28 cellular contexts compared by ENCODE assay signal in the genomic region with DNA sequence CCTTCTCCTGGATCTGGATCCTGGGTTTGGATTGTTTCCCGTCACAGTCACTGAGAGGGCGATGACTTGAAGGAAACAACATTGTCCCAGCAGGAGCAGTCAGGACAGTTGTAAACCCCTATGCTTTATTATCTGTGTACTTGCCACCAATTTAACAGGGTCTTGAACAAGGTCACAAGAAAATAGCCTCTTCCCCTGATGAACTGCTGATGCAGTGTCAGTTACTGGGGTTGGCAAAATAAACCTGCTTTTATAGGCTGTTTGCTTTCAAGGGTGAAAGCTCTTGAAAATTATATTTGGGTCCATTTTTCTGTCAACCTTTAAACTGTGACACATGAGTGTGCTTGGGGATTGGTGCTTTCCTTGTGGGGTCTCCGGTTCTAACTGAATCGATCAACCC.
"Had no signal": no experiment of that assay in that cellular context is flagged by ENCODE, and none has a peak within 500 bp of the region (broad histone marks: within the 10 kb centered on the region; RNA-seq: fewer than 3 reads in every experiment).

No MANE protein-coding gene starts in this region.

- H3K36me3 Mint-ChIP-seq: neural progenitor cell; stimulated activated effector memory CD8-positive, alpha-beta T cell treated with anti-CD3 and anti-CD28 coated beads, Interleukin-12 subunit alpha, Interleukin-12 subunit beta, amount 100 ng/mL, for 72 hours; stimulated activated naive B cell treated with anti-CD40 and anti-IgM and Interleukin-4, amounts not matched to agents 10 μg/mL and 1 μg/mL and 100 μg/mL, for 72 hours had no signal

- DNase-seq: naive thymus-derived CD8-positive, alpha-beta T cell; occipital lobe; ovary; posterior cingulate gyrus; psoas muscle; right cardiac atrium; right lobe of liver; sigmoid colon; small intestine; stimulated activated CD4-positive, alpha-beta T cell treated with anti-CD3 and anti-CD28 coated beads, Interleukin-15, amount 100 ng/mL, for 24 hours; stimulated activated CD4-positive, alpha-beta T cell treated with anti-CD3 and anti-CD28 coated beads, Interleukin-2, amount 100 ng/mL, for 24 hours; stimulated activated CD4-positive, alpha-beta T cell treated with anti-CD3 and anti-CD28 coated beads, Interleukin-2, amount 100 ng/mL, for 48 hours; stimulated activated CD4-positive, alpha-beta T cell treated with anti-CD3 and anti-CD28 coated beads, Interleukin-4, amount 100 ng/mL, for 24 hours; stimulated activated naive B cell treated with anti-CD40 and anti-IgM and Interleukin-4, amounts not matched to agents 10 μg/mL and 1 μg/mL and 100 μg/mL, for 72 hours; stimulated activated naive CD4-positive, alpha-beta T cell treated with Interleukin-2 at 50 U/mL for 16 hours; stomach; thyroid gland; trophoblast cell; upper lobe of left lung had no signal

- H3K27me3 Mint-ChIP-seq: natural killer cell treated with Interleukin-12 subunit alpha and Interleukin-12 subunit beta and Interleukin-15 and Interleukin-18, amount 100 ng/mL, for 72 hours; progenitor cell of endocrine pancreas; stimulated activated naive B cell treated with anti-CD40 and anti-IgM and Interleukin-4, amounts not matched to agents 10 μg/mL and 1 μg/mL and 100 μg/mL, for 72 hours; stimulated activated naive CD8-positive, alpha-beta T cell treated with anti-CD3 and anti-CD28 coated beads, Interleukin-15, Interleukin-2, amounts not matched to agents 100 ng/mL and 50 ng/mL, for 24 hours had no signal

- H3K27ac Mint-ChIP-seq: natural killer cell treated with Interleukin-12 subunit alpha and Interleukin-12 subunit beta and Interleukin-15 and Interleukin-18, amount 100 ng/mL, for 72 hours; neural progenitor cell; progenitor cell of endocrine pancreas; stimulated activated effector memory CD8-positive, alpha-beta T cell treated with anti-CD3 and anti-CD28 coated beads, Interleukin-12 subunit alpha, Interleukin-12 subunit beta, amount 100 ng/mL, for 72 hours; stimulated activated naive B cell treated with anti-CD40 and anti-IgM and Interleukin-4, amounts not matched to agents 10 μg/mL and 1 μg/mL and 100 μg/mL, for 72 hours; stimulated activated naive CD8-positive, alpha-beta T cell treated with anti-CD3 and anti-CD28 coated beads, Interleukin-15, Interleukin-2, amounts not matched to agents 100 ng/mL and 50 ng/mL, for 24 hours had no signal

- H3K9ac ChIP-seq: neural progenitor cell, parathyroid adenoma had no signal

- H3K79me2 ChIP-seq: parathyroid adenoma had no signal

- H3K36me3 ChIP-seq: neural progenitor cell, ovary, right lobe of liver, sigmoid colon, stomach, thoracic aorta, thyroid gland, tibial nerve, upper lobe of left lung, vagina had no signal

- H3K9me3 ChIP-seq: ovary, psoas muscle, right lobe of liver, thoracic aorta, thyroid gland, upper lobe of left lung, vagina had no signal

- H3K4me2 ChIP-seq: neural progenitor cell had no signal

- H3K27me3 ChIP-seq: neural progenitor cell, ovary, right lobe of liver, sigmoid colon, stomach, thyroid gland, tibial nerve, upper lobe of left lung, vagina had no signal

- H2AFZ ChIP-seq: neural progenitor cell, parathyroid adenoma had no signal

- H3K4me3 Mint-ChIP-seq: naive thymus-derived CD8-positive, alpha-beta T cell; natural killer cell treated with Interleukin-12 subunit alpha and Interleukin-12 subunit beta and Interleukin-15 and Interleukin-18, amount 100 ng/mL, for 72 hours; neural progenitor cell; stimulated activated effector memory CD8-positive, alpha-beta T cell treated with anti-CD3 and anti-CD28 coated beads, Interleukin-12 subunit alpha, Interleukin-12 subunit beta, amount 100 ng/mL, for 72 hours; stimulated activated naive B cell treated with anti-CD40 and anti-IgM and Interleukin-4, amounts not matched to agents 10 μg/mL and 1 μg/mL and 100 μg/mL, for 72 hours; stimulated activated naive CD8-positive, alpha-beta T cell treated with anti-CD3 and anti-CD28 coated beads, Interleukin-15, Interleukin-2, amounts not matched to agents 100 ng/mL and 50 ng/mL, for 24 hours had no signal

- ATAC-seq: naive thymus-derived CD8-positive, alpha-beta T cell; natural killer cell treated with Interleukin-12 subunit alpha and Interleukin-12 subunit beta and Interleukin-15 and Interleukin-18, amount 100 ng/mL, for 72 hours; psoas muscle; right cardiac atrium; right lobe of liver; stimulated activated effector memory CD8-positive, alpha-beta T cell treated with anti-CD3 and anti-CD28 coated beads, Interleukin-12 subunit alpha, Interleukin-12 subunit beta, amount 100 ng/mL, for 72 hours; stimulated activated naive B cell treated with anti-CD40 and anti-IgM and Interleukin-4, amounts not matched to agents 10 μg/mL and 1 μg/mL and 100 μg/mL, for 72 hours had no signal

- H3K4me1 ChIP-seq: neural progenitor cell, parathyroid adenoma, psoas muscle, right lobe of liver, sigmoid colon, stomach, thyroid gland, tibial nerve, upper lobe of left lung, vagina had no signal

- H3K27ac ChIP-seq: neural progenitor cell, ovary, parathyroid adenoma, psoas muscle, right lobe of liver, sigmoid colon, stomach, thoracic aorta, thyroid gland, tibial nerve, upper lobe of left lung, vagina had no signal

- H3K4me3 ChIP-seq: neural progenitor cell, ovary, psoas muscle, right lobe of liver, sigmoid colon, stomach, thoracic aorta, thyroid gland, tibial nerve, upper lobe of left lung, vagina had no signal

- H3K4me1 Mint-ChIP-seq: naive thymus-derived CD8-positive, alpha-beta T cell; neural progenitor cell; stimulated activated effector memory CD8-positive, alpha-beta T cell treated with anti-CD3 and anti-CD28 coated beads, Interleukin-12 subunit alpha, Interleukin-12 subunit beta, amount 100 ng/mL, for 72 hours; stimulated activated naive B cell treated with anti-CD40 and anti-IgM and Interleukin-4, amounts not matched to agents 10 μg/mL and 1 μg/mL and 100 μg/mL, for 72 hours had no signal
